In the genomic region with DNA sequence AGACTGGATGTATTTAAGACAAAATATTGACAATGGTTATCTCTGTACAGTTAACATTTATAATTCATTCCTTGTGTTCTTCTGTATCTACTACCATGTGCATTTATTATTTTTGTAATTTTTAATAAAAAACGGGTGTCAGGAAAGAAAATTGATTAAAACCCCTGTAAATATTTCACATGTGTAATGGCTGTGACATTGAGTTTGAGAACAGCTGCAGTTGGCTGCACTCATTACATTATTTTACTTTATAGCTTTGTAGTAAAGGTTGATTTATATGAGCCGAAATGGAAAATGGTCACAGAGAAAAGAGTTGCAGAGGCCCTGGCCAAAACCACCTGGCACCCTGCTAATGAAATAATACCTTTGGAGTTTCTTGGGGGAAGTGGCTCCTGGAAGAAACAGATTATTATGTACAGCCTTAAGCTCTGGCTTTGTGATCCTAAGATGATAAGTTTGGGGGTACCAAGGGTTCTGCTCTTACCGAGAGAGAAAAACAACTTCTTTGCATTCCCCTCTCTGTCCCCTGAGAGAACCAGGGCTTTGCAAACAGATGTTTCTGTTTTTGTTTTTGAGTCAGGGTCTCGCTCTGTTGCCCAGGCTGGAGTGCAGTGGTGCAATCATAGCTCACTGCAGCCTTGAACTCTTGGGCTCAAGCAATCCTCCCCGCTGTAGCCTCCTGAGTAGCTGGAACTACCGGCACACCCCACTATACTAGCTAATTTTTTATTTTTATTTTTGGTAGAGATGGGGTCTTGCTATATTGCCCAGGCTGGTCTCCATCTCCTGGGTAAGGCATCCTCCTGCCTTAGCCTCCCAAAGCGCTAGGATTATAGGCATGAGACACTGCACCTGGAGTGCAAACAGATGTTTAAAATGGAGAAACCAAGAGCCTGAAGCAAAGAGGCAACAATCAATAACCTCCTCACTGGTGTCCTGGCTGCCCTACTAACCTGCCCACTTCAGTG, we compare ENCODE assay signal across 1 cellular context.
TF ChIP-seq lines count a peak whose summit lies in the region.

No MANE protein-coding gene starts in this region.

TF ChIP-seq in GM12878, 131 proteins besides CTCF, POLR2A, EP300 and RAD21:
- no peak for TF ChIP-seq NBN (IDR thresholded peaks at IDR 0.05)
- TF ChIP-seq HCFC1 (IDR thresholded peaks at IDR 0.05; ENCODE audit: low read length), result no peak
- no peak for TF ChIP-seq STAT3 (IDR thresholded peaks at IDR 0.05; ENCODE audit: low read depth, low read length)
- TF ChIP-seq BHLHE40 (IDR thresholded peaks at IDR 0.05; ENCODE audit: borderline replicate concordance in 1 of 2, low read depth in 2 of 2, low read length in 1 of 2), result no peak
- TF ChIP-seq DPF2 (IDR thresholded peaks at IDR 0.05), result no peak
- no peak for TF ChIP-seq KAT2A (conservative IDR thresholded peaks at IDR 0.05; ENCODE audit: control insufficient read depth, low read depth, low read length)
- TF ChIP-seq POLR2AphosphoS5 (IDR thresholded peaks at IDR 0.05; ENCODE audit: low read length), result no peak
- TF ChIP-seq, protein P1, sequence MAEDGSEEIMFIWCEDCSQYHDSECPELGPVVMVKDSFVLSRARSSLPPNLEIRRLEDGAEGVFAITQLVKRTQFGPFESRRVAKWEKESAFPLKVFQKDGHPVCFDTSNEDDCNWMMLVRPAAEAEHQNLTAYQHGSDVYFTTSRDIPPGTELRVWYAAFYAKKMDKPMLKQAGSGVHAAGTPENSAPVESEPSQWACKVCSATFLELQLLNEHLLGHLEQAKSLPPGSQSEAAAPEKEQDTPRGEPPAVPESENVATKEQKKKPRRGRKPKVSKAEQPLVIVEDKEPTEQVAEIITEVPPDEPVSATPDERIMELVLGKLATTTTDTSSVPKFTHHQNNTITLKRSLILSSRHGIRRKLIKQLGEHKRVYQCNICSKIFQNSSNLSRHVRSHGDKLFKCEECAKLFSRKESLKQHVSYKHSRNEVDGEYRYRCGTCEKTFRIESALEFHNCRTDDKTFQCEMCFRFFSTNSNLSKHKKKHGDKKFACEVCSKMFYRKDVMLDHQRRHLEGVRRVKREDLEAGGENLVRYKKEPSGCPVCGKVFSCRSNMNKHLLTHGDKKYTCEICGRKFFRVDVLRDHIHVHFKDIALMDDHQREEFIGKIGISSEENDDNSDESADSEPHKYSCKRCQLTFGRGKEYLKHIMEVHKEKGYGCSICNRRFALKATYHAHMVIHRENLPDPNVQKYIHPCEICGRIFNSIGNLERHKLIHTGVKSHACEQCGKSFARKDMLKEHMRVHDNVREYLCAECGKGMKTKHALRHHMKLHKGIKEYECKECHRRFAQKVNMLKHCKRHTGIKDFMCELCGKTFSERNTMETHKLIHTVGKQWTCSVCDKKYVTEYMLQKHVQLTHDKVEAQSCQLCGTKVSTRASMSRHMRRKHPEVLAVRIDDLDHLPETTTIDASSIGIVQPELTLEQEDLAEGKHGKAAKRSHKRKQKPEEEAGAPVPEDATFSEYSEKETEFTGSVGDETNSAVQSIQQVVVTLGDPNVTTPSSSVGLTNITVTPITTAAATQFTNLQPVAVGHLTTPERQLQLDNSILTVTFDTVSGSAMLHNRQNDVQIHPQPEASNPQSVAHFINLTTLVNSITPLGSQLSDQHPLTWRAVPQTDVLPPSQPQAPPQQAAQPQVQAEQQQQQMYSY (CRISPR knock-in tag; IDR thresholded peaks at IDR 0.05), result no peak
